In genomic region chr17:36601303-36602029, GRCh38 we compare ENCODE assay signal across 1 cellular context.
A peak's percentile ranks its signal among the peaks of the same experiment; 100 is the strongest.
TF ChIP-seq lines count a peak whose summit lies in the region.

Gene MRM1, plus strand, starts transcription at chr17:36601583. Its CDS starts 228 bp downstream, at chr17:36601811.

TF ChIP-seq in WTC11, 78 proteins besides CTCF, POLR2A, EP300 and RAD21 (continued from another document and continues in another):
- TF ChIP-seq ZNF281 (CRISPR knock-in tag; IDR thresholded peaks at IDR 0.05) (no peak), E2F4 (CRISPR knock-in tag; IDR thresholded peaks at IDR 0.05; ENCODE audit: borderline replicate concordance, low read depth) (no peak), ESRRA (CRISPR knock-in tag; IDR thresholded peaks at IDR 0.05; ENCODE audit: borderline replicate concordance) (peak; percentile 84), NR2C2 (CRISPR knock-in tag; IDR thresholded peaks at IDR 0.05) (no peak), NFATC4 (CRISPR knock-in tag; IDR thresholded peaks at IDR 0.05) (peak; percentile 61; the same call in 1 of the 2 replicates), NR3C1 (CRISPR knock-in tag; conservative IDR thresholded peaks at IDR 0.05; ENCODE audit: low read depth) (no peak), FOXK1 (CRISPR knock-in tag; IDR thresholded peaks at IDR 0.05) (no peak; the same call in 1 of the 2 replicates), SMAD4 (CRISPR knock-in tag; IDR thresholded peaks at IDR 0.05) (no peak), ELF4 (CRISPR knock-in tag; IDR thresholded peaks at IDR 0.05; ENCODE audit: low read depth) (no peak), PRRX2 (CRISPR knock-in tag; IDR thresholded peaks at IDR 0.05) (peak; percentile 45; the same call in 1 of the 2 replicates), ZNF423 (CRISPR knock-in tag; IDR thresholded peaks at IDR 0.05) (no peak), IRF2 (CRISPR knock-in tag; IDR thresholded peaks at IDR 0.05; ENCODE audit: borderline replicate concordance, low read depth) (no peak), CBFB (CRISPR knock-in tag; IDR thresholded peaks at IDR 0.05; ENCODE audit: low read depth) (no peak), ERG (CRISPR knock-in tag; IDR thresholded peaks at IDR 0.05) (0 out of 2 replicates have a peak, but pooled peaks have one; percentile 4), IRF1 (CRISPR knock-in tag; IDR thresholded peaks at IDR 0.05) (0 out of 2 replicates have a peak, but pooled peaks have one; percentile 23), FOXP1 (CRISPR knock-in tag; IDR thresholded peaks at IDR 0.05; ENCODE audit: borderline replicate concordance) (peak; percentile 41), TEAD4 (CRISPR knock-in tag; IDR thresholded peaks at IDR 0.05) (0 out of 2 replicates have a peak, but pooled peaks have one; percentile 24), PRDM15 (CRISPR knock-in tag; IDR thresholded peaks at IDR 0.05) (0 out of 2 replicates have a peak, but pooled peaks have one; percentile 10), KAT7 (CRISPR knock-in tag; IDR thresholded peaks at IDR 0.05; ENCODE audit: borderline replicate concordance) (peak; percentile 24; the same call in 1 of the 2 replicates), ZBTB21 (CRISPR knock-in tag; IDR thresholded peaks at IDR 0.05; ENCODE audit: borderline replicate concordance) (peak; percentile 82; the same call in 1 of the 2 replicates), GRHL2 (CRISPR knock-in tag; IDR thresholded peaks at IDR 0.05; ENCODE audit: insufficient replicate concordance, severe bottlenecking) (no peak), MAX (CRISPR knock-in tag; IDR thresholded peaks at IDR 0.05) (peak; percentile 94), ZNF138 (CRISPR knock-in tag; conservative IDR thresholded peaks at IDR 0.05) (0 out of 2 replicates have a peak, but pooled peaks have one; percentile 18), STAT6 (CRISPR knock-in tag; conservative IDR thresholded peaks at IDR 0.05; ENCODE audit: low read depth) (no peak), JAZF1 (CRISPR knock-in tag; IDR thresholded peaks at IDR 0.05) (no peak), ETV6 (CRISPR knock-in tag; IDR thresholded peaks at IDR 0.05) (no peak), ATF1 (CRISPR knock-in tag; IDR thresholded peaks at IDR 0.05) (no peak), TCF7 (CRISPR knock-in tag; IDR thresholded peaks at IDR 0.05; ENCODE audit: low read depth) (no peak), CREM (CRISPR knock-in tag; IDR thresholded peaks at IDR 0.05) (peak; percentile 22; the same call in 1 of the 2 replicates), ARID4B (CRISPR knock-in tag; IDR thresholded peaks at IDR 0.05; ENCODE audit: borderline replicate concordance) (peak; percentile 75; the same call in 1 of the 2 replicates), ATF3 (CRISPR knock-in tag; conservative IDR thresholded peaks at IDR 0.05) (no peak), SOX15 (CRISPR knock-in tag; IDR thresholded peaks at IDR 0.05) (no peak), CDX4 (CRISPR knock-in tag; IDR thresholded peaks at IDR 0.05; ENCODE audit: borderline replicate concordance) (no peak), ZSCAN18 (CRISPR knock-in tag; IDR thresholded peaks at IDR 0.05) (no peak)
